In genomic region chr2:29921560-29921915, GRCh38 we compare ENCODE assay signal across 8 cellular contexts. TPM values are rescaled to one million over a fixed set of nuclear protein-coding genes. Genes with fewer than 3 reads are reported as not detected.
DNase-seq lines count a peak whose midpoint lies in the region; ATAC-seq and TF ChIP-seq lines count a peak whose summit lies in the region.

ALK (minus strand) TSS chr2:29921586; CDS start chr2:29920659, 927 bp downstream.

- H3K9me3 ChIP-seq in CD4-positive, CD25-positive, alpha-beta regulatory T cell (ENCODE audit: control insufficient read depth in 2 of 2, low read length in 2 of 2), result no peaks in the 10 kb centered on the region
- H3K9me3 ChIP-seq in NT2/D1 (ENCODE audit: insufficient read depth, low read length) (no peaks in the 10 kb centered on the region), stomach (no peaks in the 10 kb centered on the region)

- peaks cover 21% of the 10 kb centered on the region for H3K27me3 ChIP-seq in CD4-positive, CD25-positive, alpha-beta regulatory T cell (ENCODE audit: control insufficient read depth, insufficient read depth, low read length)
- peaks cover 56% of the 10 kb centered on the region for H3K27me3 ChIP-seq in NT2/D1 (ENCODE audit: insufficient read depth, insufficient read length)
- peaks cover 9 to 86% (median 42%) of the 10 kb centered on the region in 3 donors for H3K27me3 ChIP-seq in stomach

- H3K36me3 Mint-ChIP-seq in CD4-positive, CD25-positive, alpha-beta regulatory T cell, result no peaks in the 10 kb centered on the region
- no peaks in the 10 kb centered on the region for H3K36me3 Mint-ChIP-seq in nephron (ENCODE audit: low read depth)

- H3K36me3 ChIP-seq in CD4-positive, CD25-positive, alpha-beta regulatory T cell (ENCODE audit: control insufficient read depth, insufficient read depth, low read length), result no peaks in the 10 kb centered on the region
- no peaks in the 10 kb centered on the region for H3K36me3 ChIP-seq in NT2/D1 (ENCODE audit: insufficient read depth, insufficient read length, low read length)
- no peaks in the 10 kb centered on the region for H3K36me3 ChIP-seq in stomach

- TF ChIP-seq CTCF in fibroblast of the aortic adventitia (IDR thresholded peaks at IDR 0.05; ENCODE audit: insufficient read depth, low read length) (no peak), nephron (IDR thresholded peaks at IDR 0.05; ENCODE audit: unreplicated experiment in 3 of 3) (no peak), stomach (IDR thresholded peaks at IDR 0.05) (no peak)

- H3K27ac ChIP-seq in CD4-positive, CD25-positive, alpha-beta regulatory T cell (ENCODE audit: insufficient read depth, low read length, poor library complexity, severe bottlenecking), result no peak within 1 kb of the TSS
- no peak within 1 kb of the TSS for H3K27ac ChIP-seq in stomach

- no peak within 1 kb of the TSS for H3K4me3 ChIP-seq in CD4-positive, CD25-positive, alpha-beta regulatory T cell (ENCODE audit: low read depth, low read length)
- H3K4me3 ChIP-seq in NT2/D1 (ENCODE audit: insufficient read length, low read depth) (peak within 1 kb of the TSS; percentile 44), fibroblast of the aortic adventitia (ENCODE audit: low read depth, low read length) (no peak within 1 kb of the TSS), stomach (peak within 1 kb of the TSS; percentile 40 to 53 (median 46))

- no peak for TF ChIP-seq POLR2A in stomach (IDR thresholded peaks at IDR 0.05)

- H3K4me1 ChIP-seq in CD4-positive, CD25-positive, alpha-beta regulatory T cell (ENCODE audit: control insufficient read depth, insufficient read depth, low read length, poor library complexity, severe bottlenecking), result peaks cover 3% of the 10 kb centered on the region
- H3K4me1 ChIP-seq in NT2/D1 (ENCODE audit: insufficient read depth, insufficient read length) (peaks cover 2% of the 10 kb centered on the region), stomach (peaks cover 21 to 28% (median 25%) of the 10 kb centered on the region in 4 donors)

- peak within 1 kb of the TSS in 3 of 4 donors; percentile 49 to 76 (median 74) for H3K4me3 Mint-ChIP-seq in CD4-positive, CD25-positive, alpha-beta regulatory T cell
- peak within 1 kb of the TSS; percentile 58 to 68 (median 66) for H3K4me3 Mint-ChIP-seq in nephron

- H3K9me3 Mint-ChIP-seq in CD4-positive, CD25-positive, alpha-beta regulatory T cell, result peaks cover 0 to 3% (median 1%) of the 10 kb centered on the region in 7 donors
- H3K9me3 Mint-ChIP-seq in nephron, result peaks cover 4% of the 10 kb centered on the region

- peak in 2 of 3 donors; percentile 18 to 67 for DNase-seq in CD4-positive, CD25-positive, alpha-beta regulatory T cell
- peak; percentile 21 for DNase-seq in HT1080 (ENCODE audit: low read depth)
- DNase-seq in NT2/D1 (ENCODE audit: low read depth, low spot score), result peak; percentile 94
- DNase-seq in activated T-helper 9 cell treated with anti-CD3 and anti-CD28 coated beads, Interleukin-2, amount 50 U/mL, for 16 hours (ENCODE audit: low read depth), result peak; percentile 34
- DNase-seq in fibroblast of the aortic adventitia (ENCODE audit: low read depth), result peak; percentile 62
- DNase-seq in stomach, result peak; percentile 87

- H3K27me3 Mint-ChIP-seq in CD4-positive, CD25-positive, alpha-beta regulatory T cell, result peaks cover 63% of the 10 kb centered on the region
- peaks cover 81% of the 10 kb centered on the region for H3K27me3 Mint-ChIP-seq in nephron (ENCODE audit: low read depth)

- 0 to 1% (median 0%) methylated on average over 2 to 27 of the region's 27 CpGs for WGBS in stomach, 5 donors

- H3K27ac Mint-ChIP-seq in CD4-positive, CD25-positive, alpha-beta regulatory T cell, result no peak within 1 kb of the TSS
- H3K27ac Mint-ChIP-seq in nephron, result no peak within 1 kb of the TSS

- TF ChIP-seq EP300 in stomach (IDR thresholded peaks at IDR 0.05), result no peak

- peak; percentile 48 to 52 for ATAC-seq in CD4-positive, CD25-positive, alpha-beta regulatory T cell (ENCODE audit: low read depth in 2 of 2)
- ATAC-seq in HG03196 (IDR thresholded peaks at IDR 0.05; ENCODE audit: unreplicated experiment), result no peak

- H3K4me1 Mint-ChIP-seq in CD4-positive, CD25-positive, alpha-beta regulatory T cell, result peaks cover 0 to 19% (median 5%) of the 10 kb centered on the region in 4 donors
- peaks cover 13% of the 10 kb centered on the region for H3K4me1 Mint-ChIP-seq in nephron

- peak within 1 kb of the TSS; percentile 76 for H3K9ac ChIP-seq in NT2/D1 (ENCODE audit: insufficient read length, low read depth)

- intact Hi-C loops in stomach (cut with DNase I; ENCODE audit: low total_unique reads), result no loop called here

RNA-seq across cellular contexts. Expression of gene ALK, which starts in this region (rescaled TPM):
- total RNA-seq in CD4-positive, CD25-positive, alpha-beta regulatory T cell, result not detected
- not detected for polyA plus RNA-seq in CD4-positive, CD25-positive, alpha-beta regulatory T cell
- 0.06 TPM in 1 of 2 replicates, not detected in the other for total RNA-seq in HT1080 (2014; rRNA removed; shearing (Covaris generic))
- polyA plus RNA-seq in HT1080 (2015; cell fraction: cytosol; rRNA removed), result 0.09 TPM in 1 of 2 replicates, not detected in the other
- 0.09 TPM in 1 of 2 replicates, not detected in the other for polyA plus RNA-seq in HT1080 (2015; cell fraction: nucleus; rRNA removed)
- total RNA-seq in fibroblast of the aortic adventitia (ENCODE audit: low replicate concordance) (0.27 and 0.82 TPM in 2 replicates), stomach (under 1 TPM in 1 of 5 donors, not detected in 4; 0.92 TPM)
- under 1 TPM in 1 of 3 donors, not detected in 2; 0.13 TPM for polyA plus RNA-seq in stomach

Comparison
In these comparisons a context has a peak if more than half of its experiments do, and no peak if none do; other contexts are left out.
1. Peak in DNase-seq and ATAC-seq in CD4-positive, CD25-positive, alpha-beta regulatory T cell; RNA of the gene not detected or under 1 TPM.
2. Peak in DNase-seq in HT1080; RNA of the gene not detected or under 1 TPM.
3. Peak in DNase-seq in fibroblast of the aortic adventitia; RNA of the gene not detected or under 1 TPM.
4. Peak in DNase-seq and H3K4me3 ChIP-seq in stomach; RNA of the gene not detected or under 1 TPM.
5. DNase-seq: peak in every context shown above with its lines; median percentile 94 in NT2/D1; 87 in stomach; 62 in fibroblast of the aortic adventitia; 42 in CD4-positive, CD25-positive, alpha-beta regulatory T cell; 34 in activated T-helper 9 cell treated with anti-CD3 and anti-CD28 coated beads, Interleukin-2, amount 50 U/mL, for 16 hours; 21 in HT1080.